20 cellular contexts compared by ENCODE assay signal in genomic region chr20:46673394-46674252, GRCh38. TPM values are rescaled to one million over a fixed set of nuclear protein-coding genes. Genes with fewer than 3 reads are reported as not detected.
"Had no signal": no experiment of that assay in that cellular context is flagged by ENCODE, and none has a peak within 500 bp of the region (broad histone marks: within the 10 kb centered on the region; RNA-seq: fewer than 3 reads in every experiment).

No MANE protein-coding gene starts in this region.

- H3K9me3 Mint-ChIP-seq: memory B cell had no signal

- DNase-seq: colonic mucosa; dermis blood vessel endothelial cell; esophagus squamous epithelium; foreskin fibroblast; kidney; left cardiac atrium; left ventricle myocardium inferior; lower lobe of right lung; ovary; stimulated activated CD4-positive, alpha-beta T cell treated with anti-CD3 and anti-CD28 coated beads, Interleukin-4, amount 100 ng/mL, for 1 hour; stimulated activated CD8-positive, alpha-beta memory T cell treated with anti-CD3 and anti-CD28 coated beads, Interleukin-4, amount 100 ng/mL, for 48 hours; tibial artery; upper lobe of right lung had no signal

- H3K36me3 ChIP-seq: colonic mucosa, esophagus squamous epithelium, left ventricle myocardium inferior, lower lobe of right lung, ovary, upper lobe of right lung, vagina had no signal

- H3K27ac Mint-ChIP-seq: memory B cell; mesothelial cell of epicardium; natural killer cell treated with Interleukin-12 subunit alpha and Interleukin-12 subunit beta and Interleukin-15 and Interleukin-18, amount 100 ng/mL, for 72 hours; stimulated activated effector memory CD8-positive, alpha-beta T cell treated with anti-CD3 and anti-CD28 coated beads, Interleukin-12 subunit alpha, Interleukin-12 subunit beta, amount 100 ng/mL, for 72 hours; stimulated activated naive CD8-positive, alpha-beta T cell treated with anti-CD3 and anti-CD28 coated beads, Interleukin-15, Interleukin-2, amounts not matched to agents 100 ng/mL and 50 ng/mL, for 24 hours had no signal

- H3K4me1 ChIP-seq: colonic mucosa, esophagus squamous epithelium, gastroesophageal sphincter, left ventricle myocardium inferior, lower lobe of right lung, tibial artery, upper lobe of right lung, vagina had no signal

- H3K36me3 Mint-ChIP-seq: natural killer cell treated with Interleukin-12 subunit alpha and Interleukin-12 subunit beta and Interleukin-15 and Interleukin-18, amount 100 ng/mL, for 72 hours; stimulated activated effector memory CD8-positive, alpha-beta T cell treated with anti-CD3 and anti-CD28 coated beads, Interleukin-12 subunit alpha, Interleukin-12 subunit beta, amount 100 ng/mL, for 72 hours had no signal

- ATAC-seq: gastroesophageal sphincter; left cardiac atrium; lower lobe of right lung; natural killer cell treated with Interleukin-12 subunit alpha and Interleukin-12 subunit beta and Interleukin-15 and Interleukin-18, amount 100 ng/mL, for 72 hours; stimulated activated effector memory CD8-positive, alpha-beta T cell treated with anti-CD3 and anti-CD28 coated beads, Interleukin-12 subunit alpha, Interleukin-12 subunit beta, amount 100 ng/mL, for 72 hours; upper lobe of right lung had no signal

- H3K4me3 ChIP-seq: colonic mucosa, esophagus squamous epithelium, gastroesophageal sphincter, left ventricle myocardium inferior, lower lobe of right lung, ovary, tibial artery, upper lobe of right lung, vagina had no signal

- H3K4me3 Mint-ChIP-seq: memory B cell; mesothelial cell of epicardium; natural killer cell treated with Interleukin-12 subunit alpha and Interleukin-12 subunit beta and Interleukin-15 and Interleukin-18, amount 100 ng/mL, for 72 hours; stimulated activated effector memory CD8-positive, alpha-beta T cell treated with anti-CD3 and anti-CD28 coated beads, Interleukin-12 subunit alpha, Interleukin-12 subunit beta, amount 100 ng/mL, for 72 hours; stimulated activated naive CD8-positive, alpha-beta T cell treated with anti-CD3 and anti-CD28 coated beads, Interleukin-15, Interleukin-2, amounts not matched to agents 100 ng/mL and 50 ng/mL, for 24 hours had no signal

- H3K4me1 Mint-ChIP-seq: mesothelial cell of epicardium; stimulated activated effector memory CD8-positive, alpha-beta T cell treated with anti-CD3 and anti-CD28 coated beads, Interleukin-12 subunit alpha, Interleukin-12 subunit beta, amount 100 ng/mL, for 72 hours had no signal

- H3K9me3 ChIP-seq: colonic mucosa, ovary, upper lobe of right lung, vagina had no signal

- H3K27me3 ChIP-seq: colonic mucosa, esophagus squamous epithelium, gastroesophageal sphincter, ovary, tibial artery, upper lobe of right lung, vagina had no signal

- H3K27me3 Mint-ChIP-seq: natural killer cell treated with Interleukin-12 subunit alpha and Interleukin-12 subunit beta and Interleukin-15 and Interleukin-18, amount 100 ng/mL, for 72 hours; stimulated activated naive CD8-positive, alpha-beta T cell treated with anti-CD3 and anti-CD28 coated beads, Interleukin-15, Interleukin-2, amounts not matched to agents 100 ng/mL and 50 ng/mL, for 24 hours had no signal

- H3K27ac ChIP-seq: colonic mucosa, esophagus squamous epithelium, gastroesophageal sphincter, left ventricle myocardium inferior, lower lobe of right lung, ovary, tibial artery, upper lobe of right lung, vagina had no signal

RNA-seq across cellular contexts. Expression of gene SLC13A3, which starts 22.4 kb away (rescaled TPM):
- total RNA-seq: dermis blood vessel endothelial cell had no signal
